1 cellular context compared by ENCODE assay signal in the genomic region with DNA sequence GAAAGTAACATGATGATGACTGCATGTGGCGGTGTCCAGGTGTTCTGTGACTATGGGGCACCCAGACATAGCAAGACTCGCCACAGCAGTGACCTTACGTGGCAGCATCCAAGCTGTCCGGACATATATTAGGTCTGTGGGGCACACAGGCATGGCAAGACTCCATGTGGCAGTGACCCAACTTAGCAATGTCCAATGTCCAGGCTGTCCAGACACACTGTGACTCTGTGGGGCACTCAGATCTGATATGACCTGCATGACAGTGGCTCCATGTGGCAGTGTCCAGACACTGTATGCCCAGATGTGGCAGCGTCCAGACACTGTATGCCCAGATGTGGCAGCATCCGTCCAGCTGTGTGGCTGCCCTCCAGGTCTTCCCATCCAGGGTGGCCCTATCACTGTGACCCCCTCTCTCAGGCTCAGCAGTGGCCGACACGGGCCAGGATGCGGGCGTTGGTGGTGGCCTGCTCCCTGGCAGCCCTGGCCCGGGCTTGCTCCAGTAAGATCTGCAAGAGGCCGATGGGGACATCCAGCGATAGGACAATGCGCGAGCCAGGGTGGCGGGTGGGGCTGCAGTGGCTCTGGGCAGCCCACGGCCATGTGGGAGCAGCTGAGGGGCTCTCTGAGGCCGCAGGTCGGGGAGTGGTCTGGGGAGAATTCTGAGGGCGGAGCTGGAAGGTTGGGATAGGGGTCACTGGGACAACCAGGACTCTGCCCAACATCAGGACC.
TF ChIP-seq lines count a peak whose summit lies in the region.

No MANE protein-coding gene starts in this region.

TF ChIP-seq in WTC11, 78 proteins besides CTCF, POLR2A, EP300 and RAD21 (continued from another document):
- TF ChIP-seq, protein P1, sequence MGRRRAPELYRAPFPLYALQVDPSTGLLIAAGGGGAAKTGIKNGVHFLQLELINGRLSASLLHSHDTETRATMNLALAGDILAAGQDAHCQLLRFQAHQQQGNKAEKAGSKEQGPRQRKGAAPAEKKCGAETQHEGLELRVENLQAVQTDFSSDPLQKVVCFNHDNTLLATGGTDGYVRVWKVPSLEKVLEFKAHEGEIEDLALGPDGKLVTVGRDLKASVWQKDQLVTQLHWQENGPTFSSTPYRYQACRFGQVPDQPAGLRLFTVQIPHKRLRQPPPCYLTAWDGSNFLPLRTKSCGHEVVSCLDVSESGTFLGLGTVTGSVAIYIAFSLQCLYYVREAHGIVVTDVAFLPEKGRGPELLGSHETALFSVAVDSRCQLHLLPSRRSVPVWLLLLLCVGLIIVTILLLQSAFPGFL (CRISPR knock-in tag; IDR thresholded peaks at IDR 0.05; ENCODE audit: borderline replicate concordance): no peak
TF ChIP-seq in WTC11: peak in this region for 0.
